In the genomic region with DNA sequence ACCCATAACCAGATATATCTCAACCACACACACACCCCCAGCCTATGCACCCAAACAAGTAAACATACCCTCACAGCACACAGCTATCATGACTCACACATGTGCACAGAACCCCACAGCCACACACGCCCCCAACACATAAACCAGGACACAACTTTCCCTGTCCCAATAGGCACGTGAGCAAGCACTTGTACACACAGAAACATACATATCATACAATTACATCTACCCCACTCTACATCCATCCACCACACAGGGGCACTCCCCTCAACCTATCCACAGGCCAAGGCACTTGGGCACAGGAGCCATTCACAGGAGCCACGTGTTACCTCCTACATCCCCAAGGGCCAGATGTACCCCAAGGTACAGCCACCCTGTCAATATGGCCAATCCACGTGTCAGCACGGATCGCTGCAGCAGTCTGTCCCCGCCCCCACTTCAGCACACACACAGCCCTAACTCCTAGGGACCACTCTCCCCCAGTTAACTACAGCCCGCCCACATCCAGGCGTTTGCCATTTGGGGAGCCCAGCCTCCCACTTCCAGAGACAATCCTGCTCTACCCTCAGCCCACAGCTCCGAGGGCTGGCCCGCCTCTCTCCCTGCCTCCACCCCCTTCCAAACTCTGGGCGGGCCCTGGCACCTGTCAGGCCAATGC, we compare ENCODE assay signal across 1 cellular context.
TF ChIP-seq lines count a peak whose summit lies in the region.

No MANE protein-coding gene starts in this region.

TF ChIP-seq in GM12878, 131 proteins besides CTCF, POLR2A, EP300 and RAD21 (continued from another document and continues in another):
- TF ChIP-seq SIX5 (IDR thresholded peaks at IDR 0.05; ENCODE audit: low read depth, low read length, severe bottlenecking) (no peak), FOXK2 (IDR thresholded peaks at IDR 0.05) (peak; percentile 67), NBN (IDR thresholded peaks at IDR 0.05) (peak; percentile 87; the same call in 1 of the 2 replicates), HCFC1 (IDR thresholded peaks at IDR 0.05; ENCODE audit: low read length) (no peak), MYC (IDR thresholded peaks at IDR 0.05; ENCODE audit: insufficient read depth, insufficient read length, insufficient replicate concordance, low read length, severe bottlenecking) (peak; percentile 94), RAD51 (IDR thresholded peaks at IDR 0.05) (peak; percentile 67), HDGF (IDR thresholded peaks at IDR 0.05) (peak; percentile 97), SP1 (IDR thresholded peaks at IDR 0.05; ENCODE audit: low read depth, low read length) (peak; percentile 31), EZH2 (IDR thresholded peaks at IDR 0.05; ENCODE audit: borderline replicate concordance, control insufficient read depth, low read depth, low read length) (no peak), PAX5 (IDR thresholded peaks at IDR 0.05; ENCODE audit: borderline replicate concordance, low read depth, low read length) (no peak), CHD2 (IDR thresholded peaks at IDR 0.05; ENCODE audit: borderline replicate concordance, low read depth, low read length) (peak; percentile 42; the same call in 1 of the 2 replicates), EGR1 (IDR thresholded peaks at IDR 0.05; ENCODE audit: borderline replicate concordance in 1 of 2, low read depth in 2 of 2, low read length in 2 of 2) (0 out of 3 replicates have a peak, but pooled peaks of 1 of the 2 experiments have one; percentile 34), BACH1 (IDR thresholded peaks at IDR 0.05; ENCODE audit: borderline replicate concordance) (peak; percentile 18; the same call in 1 of the 2 replicates), ZNF207 (IDR thresholded peaks at IDR 0.05; ENCODE audit: borderline replicate concordance) (0 out of 2 replicates have a peak, but pooled peaks have one; percentile 32), IKZF2 (IDR thresholded peaks at IDR 0.05) (no peak), CHD4 (IDR thresholded peaks at IDR 0.05) (no peak), BCL11A (IDR thresholded peaks at IDR 0.05; ENCODE audit: low read depth, low read length) (no peak), SMAD5 (IDR thresholded peaks at IDR 0.05; ENCODE audit: low read depth) (no peak), IKZF1 (conservative IDR thresholded peaks at IDR 0.05) (no peak; the same call in 1 of the 2 replicates), WRNIP1 (IDR thresholded peaks at IDR 0.05; ENCODE audit: borderline replicate concordance, low read depth, low read length) (no peak), SUZ12 (IDR thresholded peaks at IDR 0.05; ENCODE audit: unreplicated experiment) (no peak), STAT1 (conservative IDR thresholded peaks at IDR 0.05) (no peak), YBX1 (IDR thresholded peaks at IDR 0.05) (no peak), PML (IDR thresholded peaks at IDR 0.05; ENCODE audit: low read length) (no peak), HDAC6 (IDR thresholded peaks at IDR 0.05; ENCODE audit: unreplicated experiment) (no peak), CBX5 (IDR thresholded peaks at IDR 0.05; ENCODE audit: low read depth) (no peak), DPF2 (IDR thresholded peaks at IDR 0.05) (no peak), ATF7 (IDR thresholded peaks at IDR 0.05; ENCODE audit: low read depth) (0 out of 2 replicates have a peak, but pooled peaks have one; percentile 30), IRF4 (IDR thresholded peaks at IDR 0.05; ENCODE audit: low read depth, low read length) (0 out of 2 replicates have a peak, but pooled peaks have one; percentile 7), ZNF384 (IDR thresholded peaks at IDR 0.05; ENCODE audit: borderline replicate concordance, low read depth, low read length) (no peak), LARP7 (IDR thresholded peaks at IDR 0.05) (peak; percentile 30; the same call in 1 of the 2 replicates), JUNB (IDR thresholded peaks at IDR 0.05) (no peak), RUNX3 (IDR thresholded peaks at IDR 0.05; ENCODE audit: low read length) (peak; percentile 8; the same call in 1 of the 2 replicates), ZNF24 (IDR thresholded peaks at IDR 0.05) (no peak), ESRRA (IDR thresholded peaks at IDR 0.05; ENCODE audit: low read length) (no peak), RFX5 (IDR thresholded peaks at IDR 0.05; ENCODE audit: low read depth, low read length) (no peak), ZBED1 (IDR thresholded peaks at IDR 0.05; ENCODE audit: borderline replicate concordance) (no peak), RB1 (IDR thresholded peaks at IDR 0.05; ENCODE audit: borderline replicate concordance) (no peak), TAF1 (IDR thresholded peaks at IDR 0.05; ENCODE audit: borderline replicate concordance, low read depth, low read length) (no peak), SREBF2 (IDR thresholded peaks at IDR 0.05; ENCODE audit: low read length) (no peak), POU2F2 (IDR thresholded peaks at IDR 0.05; ENCODE audit: borderline replicate concordance, low read depth, low read length) (0 out of 3 replicates have a peak, but pooled peaks have one; percentile 33), CEBPB (IDR thresholded peaks at IDR 0.05; ENCODE audit: borderline replicate concordance in 1 of 2, low read depth in 2 of 2, low read length in 2 of 2) (no peak), MXI1 (IDR thresholded peaks at IDR 0.05; ENCODE audit: low read depth, low read length) (peak; percentile 95)
- TF ChIP-seq, protein P1, sequence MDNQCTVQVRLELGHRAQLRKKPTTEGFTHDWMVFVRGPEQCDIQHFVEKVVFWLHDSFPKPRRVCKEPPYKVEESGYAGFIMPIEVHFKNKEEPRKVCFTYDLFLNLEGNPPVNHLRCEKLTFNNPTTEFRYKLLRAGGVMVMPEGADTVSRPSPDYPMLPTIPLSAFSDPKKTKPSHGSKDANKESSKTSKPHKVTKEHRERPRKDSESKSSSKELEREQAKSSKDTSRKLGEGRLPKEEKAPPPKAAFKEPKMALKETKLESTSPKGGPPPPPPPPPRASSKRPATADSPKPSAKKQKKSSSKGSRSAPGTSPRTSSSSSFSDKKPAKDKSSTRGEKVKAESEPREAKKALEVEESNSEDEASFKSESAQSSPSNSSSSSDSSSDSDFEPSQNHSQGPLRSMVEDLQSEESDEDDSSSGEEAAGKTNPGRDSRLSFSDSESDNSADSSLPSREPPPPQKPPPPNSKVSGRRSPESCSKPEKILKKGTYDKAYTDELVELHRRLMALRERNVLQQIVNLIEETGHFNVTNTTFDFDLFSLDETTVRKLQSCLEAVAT (IDR thresholded peaks at IDR 0.05), result peak; percentile 68; the same call in 1 of the 2 replicates
- TF ChIP-seq, protein P2, sequence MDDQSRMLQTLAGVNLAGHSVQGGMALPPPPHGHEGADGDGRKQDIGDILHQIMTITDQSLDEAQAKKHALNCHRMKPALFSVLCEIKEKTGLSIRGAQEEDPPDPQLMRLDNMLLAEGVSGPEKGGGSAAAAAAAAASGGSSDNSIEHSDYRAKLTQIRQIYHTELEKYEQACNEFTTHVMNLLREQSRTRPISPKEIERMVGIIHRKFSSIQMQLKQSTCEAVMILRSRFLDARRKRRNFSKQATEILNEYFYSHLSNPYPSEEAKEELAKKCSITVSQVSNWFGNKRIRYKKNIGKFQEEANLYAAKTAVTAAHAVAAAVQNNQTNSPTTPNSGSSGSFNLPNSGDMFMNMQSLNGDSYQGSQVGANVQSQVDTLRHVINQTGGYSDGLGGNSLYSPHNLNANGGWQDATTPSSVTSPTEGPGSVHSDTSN (IDR thresholded peaks at IDR 0.05; ENCODE audit: insufficient replicate concordance, low read depth, low read length), result no peak
- TF ChIP-seq, protein P3, sequence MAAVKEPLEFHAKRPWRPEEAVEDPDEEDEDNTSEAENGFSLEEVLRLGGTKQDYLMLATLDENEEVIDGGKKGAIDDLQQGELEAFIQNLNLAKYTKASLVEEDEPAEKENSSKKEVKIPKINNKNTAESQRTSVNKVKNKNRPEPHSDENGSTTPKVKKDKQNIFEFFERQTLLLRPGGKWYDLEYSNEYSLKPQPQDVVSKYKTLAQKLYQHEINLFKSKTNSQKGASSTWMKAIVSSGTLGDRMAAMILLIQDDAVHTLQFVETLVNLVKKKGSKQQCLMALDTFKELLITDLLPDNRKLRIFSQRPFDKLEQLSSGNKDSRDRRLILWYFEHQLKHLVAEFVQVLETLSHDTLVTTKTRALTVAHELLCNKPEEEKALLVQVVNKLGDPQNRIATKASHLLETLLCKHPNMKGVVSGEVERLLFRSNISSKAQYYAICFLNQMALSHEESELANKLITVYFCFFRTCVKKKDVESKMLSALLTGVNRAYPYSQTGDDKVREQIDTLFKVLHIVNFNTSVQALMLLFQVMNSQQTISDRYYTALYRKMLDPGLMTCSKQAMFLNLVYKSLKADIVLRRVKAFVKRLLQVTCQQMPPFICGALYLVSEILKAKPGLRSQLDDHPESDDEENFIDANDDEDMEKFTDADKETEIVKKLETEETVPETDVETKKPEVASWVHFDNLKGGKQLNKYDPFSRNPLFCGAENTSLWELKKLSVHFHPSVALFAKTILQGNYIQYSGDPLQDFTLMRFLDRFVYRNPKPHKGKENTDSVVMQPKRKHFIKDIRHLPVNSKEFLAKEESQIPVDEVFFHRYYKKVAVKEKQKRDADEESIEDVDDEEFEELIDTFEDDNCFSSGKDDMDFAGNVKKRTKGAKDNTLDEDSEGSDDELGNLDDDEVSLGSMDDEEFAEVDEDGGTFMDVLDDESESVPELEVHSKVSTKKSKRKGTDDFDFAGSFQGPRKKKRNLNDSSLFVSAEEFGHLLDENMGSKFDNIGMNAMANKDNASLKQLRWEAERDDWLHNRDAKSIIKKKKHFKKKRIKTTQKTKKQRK (IDR thresholded peaks at IDR 0.05; ENCODE audit: low read depth, low read length), result no peak
- TF ChIP-seq, protein P4, sequence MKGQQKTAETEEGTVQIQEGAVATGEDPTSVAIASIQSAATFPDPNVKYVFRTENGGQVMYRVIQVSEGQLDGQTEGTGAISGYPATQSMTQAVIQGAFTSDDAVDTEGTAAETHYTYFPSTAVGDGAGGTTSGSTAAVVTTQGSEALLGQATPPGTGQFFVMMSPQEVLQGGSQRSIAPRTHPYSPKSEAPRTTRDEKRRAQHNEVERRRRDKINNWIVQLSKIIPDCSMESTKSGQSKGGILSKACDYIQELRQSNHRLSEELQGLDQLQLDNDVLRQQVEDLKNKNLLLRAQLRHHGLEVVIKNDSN (IDR thresholded peaks at IDR 0.05; ENCODE audit: borderline replicate concordance, extremely low read length, insufficient read depth, low read depth, low read length), result peak; percentile 12
- TF ChIP-seq, protein P5, sequence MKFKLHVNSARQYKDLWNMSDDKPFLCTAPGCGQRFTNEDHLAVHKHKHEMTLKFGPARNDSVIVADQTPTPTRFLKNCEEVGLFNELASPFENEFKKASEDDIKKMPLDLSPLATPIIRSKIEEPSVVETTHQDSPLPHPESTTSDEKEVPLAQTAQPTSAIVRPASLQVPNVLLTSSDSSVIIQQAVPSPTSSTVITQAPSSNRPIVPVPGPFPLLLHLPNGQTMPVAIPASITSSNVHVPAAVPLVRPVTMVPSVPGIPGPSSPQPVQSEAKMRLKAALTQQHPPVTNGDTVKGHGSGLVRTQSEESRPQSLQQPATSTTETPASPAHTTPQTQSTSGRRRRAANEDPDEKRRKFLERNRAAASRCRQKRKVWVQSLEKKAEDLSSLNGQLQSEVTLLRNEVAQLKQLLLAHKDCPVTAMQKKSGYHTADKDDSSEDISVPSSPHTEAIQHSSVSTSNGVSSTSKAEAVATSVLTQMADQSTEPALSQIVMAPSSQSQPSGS (IDR thresholded peaks at IDR 0.05; ENCODE audit: low read length), result no peak
- TF ChIP-seq, protein P6, sequence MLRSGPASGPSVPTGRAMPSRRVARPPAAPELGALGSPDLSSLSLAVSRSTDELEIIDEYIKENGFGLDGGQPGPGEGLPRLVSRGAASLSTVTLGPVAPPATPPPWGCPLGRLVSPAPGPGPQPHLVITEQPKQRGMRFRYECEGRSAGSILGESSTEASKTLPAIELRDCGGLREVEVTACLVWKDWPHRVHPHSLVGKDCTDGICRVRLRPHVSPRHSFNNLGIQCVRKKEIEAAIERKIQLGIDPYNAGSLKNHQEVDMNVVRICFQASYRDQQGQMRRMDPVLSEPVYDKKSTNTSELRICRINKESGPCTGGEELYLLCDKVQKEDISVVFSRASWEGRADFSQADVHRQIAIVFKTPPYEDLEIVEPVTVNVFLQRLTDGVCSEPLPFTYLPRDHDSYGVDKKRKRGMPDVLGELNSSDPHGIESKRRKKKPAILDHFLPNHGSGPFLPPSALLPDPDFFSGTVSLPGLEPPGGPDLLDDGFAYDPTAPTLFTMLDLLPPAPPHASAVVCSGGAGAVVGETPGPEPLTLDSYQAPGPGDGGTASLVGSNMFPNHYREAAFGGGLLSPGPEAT (IDR thresholded peaks at IDR 0.05; ENCODE audit: low read depth), result 0 out of 2 replicates have a peak, but pooled peaks have one; percentile 26
- TF ChIP-seq, protein P7, sequence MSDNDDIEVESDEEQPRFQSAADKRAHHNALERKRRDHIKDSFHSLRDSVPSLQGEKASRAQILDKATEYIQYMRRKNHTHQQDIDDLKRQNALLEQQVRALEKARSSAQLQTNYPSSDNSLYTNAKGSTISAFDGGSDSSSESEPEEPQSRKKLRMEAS (IDR thresholded peaks at IDR 0.05; ENCODE audit: low read depth, low read length), result peak; percentile 87
- TF ChIP-seq, protein P8, sequence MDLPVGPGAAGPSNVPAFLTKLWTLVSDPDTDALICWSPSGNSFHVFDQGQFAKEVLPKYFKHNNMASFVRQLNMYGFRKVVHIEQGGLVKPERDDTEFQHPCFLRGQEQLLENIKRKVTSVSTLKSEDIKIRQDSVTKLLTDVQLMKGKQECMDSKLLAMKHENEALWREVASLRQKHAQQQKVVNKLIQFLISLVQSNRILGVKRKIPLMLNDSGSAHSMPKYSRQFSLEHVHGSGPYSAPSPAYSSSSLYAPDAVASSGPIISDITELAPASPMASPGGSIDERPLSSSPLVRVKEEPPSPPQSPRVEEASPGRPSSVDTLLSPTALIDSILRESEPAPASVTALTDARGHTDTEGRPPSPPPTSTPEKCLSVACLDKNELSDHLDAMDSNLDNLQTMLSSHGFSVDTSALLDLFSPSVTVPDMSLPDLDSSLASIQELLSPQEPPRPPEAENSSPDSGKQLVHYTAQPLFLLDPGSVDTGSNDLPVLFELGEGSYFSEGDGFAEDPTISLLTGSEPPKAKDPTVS (IDR thresholded peaks at IDR 0.05; ENCODE audit: low read depth, low read length), result no peak
- TF ChIP-seq, protein P9, sequence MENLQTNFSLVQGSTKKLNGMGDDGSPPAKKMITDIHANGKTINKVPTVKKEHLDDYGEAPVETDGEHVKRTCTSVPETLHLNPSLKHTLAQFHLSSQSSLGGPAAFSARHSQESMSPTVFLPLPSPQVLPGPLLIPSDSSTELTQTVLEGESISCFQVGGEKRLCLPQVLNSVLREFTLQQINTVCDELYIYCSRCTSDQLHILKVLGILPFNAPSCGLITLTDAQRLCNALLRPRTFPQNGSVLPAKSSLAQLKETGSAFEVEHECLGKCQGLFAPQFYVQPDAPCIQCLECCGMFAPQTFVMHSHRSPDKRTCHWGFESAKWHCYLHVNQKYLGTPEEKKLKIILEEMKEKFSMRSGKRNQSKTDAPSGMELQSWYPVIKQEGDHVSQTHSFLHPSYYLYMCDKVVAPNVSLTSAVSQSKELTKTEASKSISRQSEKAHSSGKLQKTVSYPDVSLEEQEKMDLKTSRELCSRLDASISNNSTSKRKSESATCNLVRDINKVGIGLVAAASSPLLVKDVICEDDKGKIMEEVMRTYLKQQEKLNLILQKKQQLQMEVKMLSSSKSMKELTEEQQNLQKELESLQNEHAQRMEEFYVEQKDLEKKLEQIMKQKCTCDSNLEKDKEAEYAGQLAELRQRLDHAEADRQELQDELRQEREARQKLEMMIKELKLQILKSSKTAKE (IDR thresholded peaks at IDR 0.05; ENCODE audit: low read depth, poor library complexity, severe bottlenecking), result no peak
